1 cellular context compared by ENCODE assay signal in genomic region chr22:40679964-40680818, GRCh38.
A peak's percentile ranks its signal among the peaks of the same experiment; 100 is the strongest.
TF ChIP-seq lines count a peak whose summit lies in the region.

No MANE protein-coding gene starts in this region.

TF ChIP-seq in H1, 55 proteins besides CTCF, POLR2A, EP300 and RAD21:
- TF ChIP-seq SRF (IDR thresholded peaks at IDR 0.05; ENCODE audit: low read depth, low read length): no peak
- TF ChIP-seq TEAD4 (IDR thresholded peaks at IDR 0.05; ENCODE audit: low read depth, low read length): 0 out of 2 replicates have a peak, but pooled peaks have one; percentile 16
